Comparison of ENCODE assay signal across 1 cellular context in the genomic region with DNA sequence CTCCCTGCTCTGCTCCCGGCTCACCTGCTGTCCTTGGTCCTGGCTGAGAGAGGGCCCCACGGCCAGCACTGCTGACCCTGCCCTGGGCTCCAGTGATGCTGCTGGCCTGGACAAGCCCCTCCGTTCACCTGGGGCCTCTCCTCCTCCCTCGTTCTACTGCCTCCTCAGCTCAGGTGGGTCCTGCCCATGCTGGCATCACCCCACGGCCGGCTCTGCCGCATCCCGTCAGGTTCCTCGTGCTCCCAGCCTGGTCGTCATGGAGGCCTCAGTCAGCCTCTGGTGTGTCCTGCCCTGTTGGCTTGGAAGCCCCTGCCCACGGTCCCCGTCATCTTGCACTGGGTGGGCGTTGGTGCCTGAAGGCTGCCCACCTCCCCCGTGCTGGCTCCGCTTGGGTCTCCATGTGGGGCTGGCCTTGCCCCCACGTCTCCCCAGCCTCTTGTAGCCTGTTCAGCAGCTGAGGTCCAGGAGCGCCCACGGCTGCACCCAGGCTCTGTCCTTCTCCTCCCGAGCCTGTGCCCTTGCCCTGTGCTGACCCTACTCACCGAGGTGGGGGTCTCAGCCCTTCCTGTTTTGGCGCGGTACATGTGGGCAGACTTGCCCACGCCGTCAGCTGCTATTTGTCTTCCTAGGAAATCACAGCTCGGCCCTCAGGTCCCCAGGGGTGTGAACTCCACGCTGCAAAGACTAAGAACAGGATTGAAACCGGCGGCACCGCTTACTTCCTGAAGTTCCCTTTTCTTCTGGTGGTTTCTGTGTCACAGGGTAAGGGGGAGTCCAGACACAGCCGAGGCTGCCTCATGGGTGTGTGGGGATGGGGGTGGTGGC.
TF ChIP-seq lines count a peak whose summit lies in the region.

No MANE protein-coding gene starts in this region.

TF ChIP-seq in HepG2, 621 proteins besides CTCF, POLR2A, EP300 and RAD21 (continued from another document):
- TF ChIP-seq, protein P1, sequence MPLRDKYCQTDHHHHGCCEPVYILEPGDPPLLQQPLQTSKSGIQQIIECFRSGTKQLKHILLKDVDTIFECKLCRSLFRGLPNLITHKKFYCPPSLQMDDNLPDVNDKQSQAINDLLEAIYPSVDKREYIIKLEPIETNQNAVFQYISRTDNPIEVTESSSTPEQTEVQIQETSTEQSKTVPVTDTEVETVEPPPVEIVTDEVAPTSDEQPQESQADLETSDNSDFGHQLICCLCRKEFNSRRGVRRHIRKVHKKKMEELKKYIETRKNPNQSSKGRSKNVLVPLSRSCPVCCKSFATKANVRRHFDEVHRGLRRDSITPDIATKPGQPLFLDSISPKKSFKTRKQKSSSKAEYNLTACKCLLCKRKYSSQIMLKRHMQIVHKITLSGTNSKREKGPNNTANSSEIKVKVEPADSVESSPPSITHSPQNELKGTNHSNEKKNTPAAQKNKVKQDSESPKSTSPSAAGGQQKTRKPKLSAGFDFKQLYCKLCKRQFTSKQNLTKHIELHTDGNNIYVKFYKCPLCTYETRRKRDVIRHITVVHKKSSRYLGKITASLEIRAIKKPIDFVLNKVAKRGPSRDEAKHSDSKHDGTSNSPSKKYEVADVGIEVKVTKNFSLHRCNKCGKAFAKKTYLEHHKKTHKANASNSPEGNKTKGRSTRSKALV (CRISPR knock-in tag; IDR thresholded peaks at IDR 0.05), result no peak
- no peak for TF ChIP-seq TBL1XR1 (IDR thresholded peaks at IDR 0.05; ENCODE audit: borderline replicate concordance, low read length, partially characterized antibody)
- no peak for TF ChIP-seq ZNF205 (CRISPR knock-in tag; IDR thresholded peaks at IDR 0.05)
- no peak for TF ChIP-seq FOXM1 (CRISPR knock-in tag; IDR thresholded peaks at IDR 0.05)
- TF ChIP-seq, protein P2, sequence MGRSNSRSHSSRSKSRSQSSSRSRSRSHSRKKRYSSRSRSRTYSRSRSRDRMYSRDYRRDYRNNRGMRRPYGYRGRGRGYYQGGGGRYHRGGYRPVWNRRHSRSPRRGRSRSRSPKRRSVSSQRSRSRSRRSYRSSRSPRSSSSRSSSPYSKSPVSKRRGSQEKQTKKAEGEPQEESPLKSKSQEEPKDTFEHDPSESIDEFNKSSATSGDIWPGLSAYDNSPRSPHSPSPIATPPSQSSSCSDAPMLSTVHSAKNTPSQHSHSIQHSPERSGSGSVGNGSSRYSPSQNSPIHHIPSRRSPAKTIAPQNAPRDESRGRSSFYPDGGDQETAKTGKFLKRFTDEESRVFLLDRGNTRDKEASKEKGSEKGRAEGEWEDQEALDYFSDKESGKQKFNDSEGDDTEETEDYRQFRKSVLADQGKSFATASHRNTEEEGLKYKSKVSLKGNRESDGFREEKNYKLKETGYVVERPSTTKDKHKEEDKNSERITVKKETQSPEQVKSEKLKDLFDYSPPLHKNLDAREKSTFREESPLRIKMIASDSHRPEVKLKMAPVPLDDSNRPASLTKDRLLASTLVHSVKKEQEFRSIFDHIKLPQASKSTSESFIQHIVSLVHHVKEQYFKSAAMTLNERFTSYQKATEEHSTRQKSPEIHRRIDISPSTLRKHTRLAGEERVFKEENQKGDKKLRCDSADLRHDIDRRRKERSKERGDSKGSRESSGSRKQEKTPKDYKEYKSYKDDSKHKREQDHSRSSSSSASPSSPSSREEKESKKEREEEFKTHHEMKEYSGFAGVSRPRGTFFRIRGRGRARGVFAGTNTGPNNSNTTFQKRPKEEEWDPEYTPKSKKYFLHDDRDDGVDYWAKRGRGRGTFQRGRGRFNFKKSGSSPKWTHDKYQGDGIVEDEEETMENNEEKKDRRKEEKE (IDR thresholded peaks at IDR 0.05), result no peak
- TF ChIP-seq ZNF280B (CRISPR knock-in tag; IDR thresholded peaks at IDR 0.05; ENCODE audit: borderline replicate concordance), result no peak
- no peak for TF ChIP-seq RFX3 (CRISPR knock-in tag; IDR thresholded peaks at IDR 0.05)
- TF ChIP-seq SNAPC2 (CRISPR knock-in tag; IDR thresholded peaks at IDR 0.05), result no peak
- TF ChIP-seq HNRNPL (IDR thresholded peaks at IDR 0.05; ENCODE audit: low read depth, low read length), result no peak
- TF ChIP-seq CHCHD3 (CRISPR knock-in tag; IDR thresholded peaks at IDR 0.05), result no peak
- TF ChIP-seq ZNF207 (IDR thresholded peaks at IDR 0.05; ENCODE audit: borderline replicate concordance), result no peak
- TF ChIP-seq HMGA1 (CRISPR knock-in tag; conservative IDR thresholded peaks at IDR 0.05), result no peak
- no peak for TF ChIP-seq SNRNP70 (IDR thresholded peaks at IDR 0.05; ENCODE audit: low read depth, low read length)
- no peak for TF ChIP-seq ZSCAN9 (CRISPR knock-in tag; IDR thresholded peaks at IDR 0.05; ENCODE audit: borderline replicate concordance)
- TF ChIP-seq ERF (CRISPR knock-in tag; IDR thresholded peaks at IDR 0.05), result no peak
- no peak for TF ChIP-seq ZBTB38 (CRISPR knock-in tag; IDR thresholded peaks at IDR 0.05)
- no peak for TF ChIP-seq ZFX (CRISPR knock-in tag; IDR thresholded peaks at IDR 0.05; ENCODE audit: low read depth)
- TF ChIP-seq FOXO1 (CRISPR knock-in tag; IDR thresholded peaks at IDR 0.05), result no peak
